Comparison of ENCODE assay signal across 1 cellular context in genomic region chr19:19267305-19267704, GRCh38.
TF ChIP-seq lines count a peak whose summit lies in the region.

No MANE protein-coding gene starts in this region.

TF ChIP-seq in HepG2, 621 proteins besides CTCF, POLR2A, EP300 and RAD21:
- peak; percentile 95 for TF ChIP-seq ZNF329 (CRISPR knock-in tag; IDR thresholded peaks at IDR 0.05; ENCODE audit: low read depth)
- no peak for TF ChIP-seq ZNF660 (CRISPR knock-in tag; IDR thresholded peaks at IDR 0.05; ENCODE audit: borderline replicate concordance, low read depth)
